In the genomic region with DNA sequence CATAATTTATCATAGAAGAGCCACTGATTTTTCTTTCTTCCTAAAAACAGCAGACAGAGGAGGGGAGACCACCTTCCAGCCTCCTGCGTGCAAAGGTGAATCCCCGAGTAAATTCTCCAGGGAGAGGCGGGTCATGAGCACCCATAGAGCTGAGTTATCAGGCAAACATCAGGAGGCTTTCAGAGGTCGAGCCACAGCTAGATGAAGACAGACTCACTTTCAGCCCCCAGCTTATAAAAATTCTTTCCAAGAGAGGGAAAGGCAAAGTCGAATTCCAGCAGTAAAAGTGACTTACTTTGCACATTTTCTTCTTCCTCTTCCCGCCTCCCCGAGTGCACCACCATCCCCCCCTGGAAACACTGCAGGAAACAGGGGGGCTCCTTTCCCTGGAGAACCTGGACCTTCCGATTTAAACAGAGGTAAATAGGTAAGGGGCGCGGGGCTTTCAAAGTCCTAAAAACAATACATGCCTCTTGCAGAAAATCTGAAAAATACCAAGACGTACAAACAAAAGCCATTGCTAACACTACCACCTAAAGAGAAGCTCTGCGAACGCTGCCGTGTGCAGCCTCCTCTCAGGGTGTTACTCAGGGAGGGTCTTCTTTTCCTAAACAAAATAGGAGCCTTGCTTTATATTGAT, we compare ENCODE assay signal across 11 cellular contexts.
DNase-seq lines count a peak whose midpoint lies in the region; ATAC-seq and TF ChIP-seq lines count a peak whose summit lies in the region.
"Had no signal": no experiment of that assay in that cellular context is flagged by ENCODE, and none has a peak within 500 bp of the region (broad histone marks: within the 10 kb centered on the region; RNA-seq: fewer than 3 reads in every experiment).

No MANE protein-coding gene starts in this region.

- H3K4me2 ChIP-seq in OCI-LY7 (ENCODE audit: low read length), result no peak overlapping the region

- H2AFZ ChIP-seq in OCI-LY7 (ENCODE audit: low read length), result peak overlapping the region; percentile 63

- no peaks in the 10 kb centered on the region for H3K27me3 ChIP-seq in A673 (replicated peaks; ENCODE audit: insufficient read depth, low read depth, low read length, poor library complexity)
- H3K27me3 ChIP-seq: upper lobe of left lung had no signal

- no peaks in the 10 kb centered on the region for H3K9me2 ChIP-seq in OCI-LY7 (ENCODE audit: insufficient read depth, low read length)

- no peaks in the 10 kb centered on the region for H3K9me3 ChIP-seq in A673 (ENCODE audit: low read depth, low read length, poor library complexity, severe bottlenecking)
- no peaks in the 10 kb centered on the region for H3K9me3 ChIP-seq in OCI-LY7 (ENCODE audit: low read length)
- H3K9me3 ChIP-seq: upper lobe of left lung had no signal

- peak overlapping the region; percentile 27 for H3K27ac ChIP-seq in A673 (ENCODE audit: low read depth, low read length, poor library complexity, severe bottlenecking)
- no peak overlapping the region for H3K27ac ChIP-seq in OCI-LY7 (ENCODE audit: low read depth, low read length, poor library complexity, severe bottlenecking)
- H3K27ac ChIP-seq: upper lobe of left lung had no signal

- no peak for ATAC-seq in GM21529 (IDR thresholded peaks at IDR 0.05; ENCODE audit: unreplicated experiment)

- POLR2A ChIA-PET in A673 (lab: Charles Lee; ENCODE audit: low non-redundant PET), result interaction anchor here (0.6 kb wide), 1 partner anchor 761 kb away, joined by 4 read pairs; no protein-coding TSS in a partner anchor
- POLR2A ChIA-PET in OCI-LY7 (lab: Charles Lee), result interaction anchor here (1.5 kb wide), 1 partner anchor 12 kb away, joined by 9 read pairs; no protein-coding TSS in a partner anchor

- H3K79me2 ChIP-seq in OCI-LY7 (ENCODE audit: insufficient read depth, low read depth, low read length), result no peaks in the 10 kb centered on the region

- H3K4me1 ChIP-seq in A673 (ENCODE audit: insufficient read depth, low read length, poor library complexity, severe bottlenecking) (peaks cover 29% of the 10 kb centered on the region), OCI-LY7 (ENCODE audit: insufficient read depth, low read length, poor library complexity, severe bottlenecking) (peaks cover 11% of the 10 kb centered on the region)
- H3K4me1 ChIP-seq: upper lobe of left lung had no signal

- DNase-seq in A673 (ENCODE audit: low spot score) (peak; percentile 35), OCI-LY7 (ENCODE audit: low spot score) (no peak), fibroblast of villous mesenchyme (ENCODE audit: low read depth) (peak; percentile 82), renal cortical epithelial cell (ENCODE audit: low read depth) (peak; percentile 22), CD1c-positive myeloid dendritic cell (ENCODE audit: extremely low spot score) (no peak), midbrain (lab: John Stamatoyannopoulos, UW) (no peak), MV-4-11 (lab: John Stamatoyannopoulos, UW) (no peak)
- DNase-seq: activated CD8-positive, alpha-beta memory T cell treated with anti-CD3 and anti-CD28 coated beads, Interleukin-2, amount 50 U/mL, for 4 hours; naive B cell had no signal

- H4K20me1 ChIP-seq in OCI-LY7 (ENCODE audit: insufficient read depth, low read length), result no peaks in the 10 kb centered on the region

- TF ChIP-seq CTCF in A673 (conservative IDR thresholded peaks at IDR 0.05; ENCODE audit: low read depth, low read length) (no peak), OCI-LY7 (conservative IDR thresholded peaks at IDR 0.05; ENCODE audit: low read length) (no peak), fibroblast of villous mesenchyme (IDR thresholded peaks at IDR 0.05; ENCODE audit: insufficient read depth, low read depth, low read length) (no peak)

- intact Hi-C loops in A673 (cut with micrococcal nuclease; ENCODE audit: unreplicated experiment) (no loop called here), OCI-LY7 (cut with micrococcal nuclease; ENCODE audit: unreplicated experiment) (loop anchor here (1.0 kb wide), 1 partner anchor 25 kb away; no protein-coding TSS in a partner anchor)

- BruUV-seq in A673 (replicated peaks; lab: Mats Ljungman, UMichigan), result no TSS peak
- BruUV-seq in OCI-LY7 (replicated peaks; lab: Mats Ljungman, UMichigan), result no TSS peak

- no peak overlapping the region for H3K4me3 ChIP-seq in A673 (ENCODE audit: low read depth, low read length, poor library complexity, severe bottlenecking)
- H3K4me3 ChIP-seq in OCI-LY7 (ENCODE audit: low read depth, low read length, poor library complexity, severe bottlenecking), result no peak overlapping the region
- peak overlapping the region; percentile 5 for H3K4me3 ChIP-seq in fibroblast of villous mesenchyme (ENCODE audit: low read depth, low read length)
- H3K4me3 ChIP-seq: upper lobe of left lung had no signal

- H3K36me3 ChIP-seq in A673 (ENCODE audit: insufficient read depth, low read length, poor library complexity, severe bottlenecking), result peaks cover 20% of the 10 kb centered on the region
- no peaks in the 10 kb centered on the region for H3K36me3 ChIP-seq in OCI-LY7 (ENCODE audit: insufficient read depth, low read length)

- CTCF ChIA-PET in A673 (lab: Charles Lee) (interaction anchor here (0.8 kb wide), 1 partner anchor 807 kb away, joined by 3 read pairs; no protein-coding TSS in a partner anchor), OCI-LY7 (lab: Charles Lee; ENCODE audit: unreplicated experiment) (interaction anchor here (1.4 kb wide), 1 partner anchor 12 kb away, joined by 6 read pairs; no protein-coding TSS in a partner anchor)

Comparison
In these comparisons a context has a peak if more than half of its experiments do, and no peak if none do; other contexts are left out.
1. DNase-seq: peak in A673 (single experiment), fibroblast of villous mesenchyme (single experiment) and renal cortical epithelial cell (single experiment); none in OCI-LY7 (single experiment), CD1c-positive myeloid dendritic cell (single experiment), midbrain (single experiment) and MV-4-11 (single experiment).